8 cellular contexts compared by ENCODE assay signal in the genomic region with DNA sequence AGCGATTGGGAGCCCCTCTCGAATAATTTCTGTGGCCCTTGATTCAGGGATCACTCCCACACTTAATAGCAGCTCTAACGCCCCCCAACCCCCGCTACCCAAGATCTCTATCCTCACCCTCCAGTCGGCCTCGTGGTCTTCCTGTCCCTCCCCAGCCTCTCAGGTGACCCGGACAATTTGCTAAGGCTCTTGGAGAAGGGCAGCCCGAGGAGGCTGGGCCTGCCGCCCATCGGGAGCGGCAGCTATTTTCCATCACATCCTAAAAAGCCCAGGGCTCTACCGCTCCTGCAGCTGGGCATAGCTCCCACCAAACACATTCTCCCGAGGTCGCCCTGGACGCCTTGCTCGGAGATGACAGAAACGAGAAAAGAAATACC. TPM values are rescaled to one million over a fixed set of nuclear protein-coding genes. Genes with fewer than 3 reads are reported as not detected.
DNase-seq lines count a peak whose midpoint lies in the region; ATAC-seq and TF ChIP-seq lines count a peak whose summit lies in the region.

No MANE protein-coding gene starts in this region.

- H3K9me3 ChIP-seq in CD8-positive, alpha-beta memory T cell (ENCODE audit: low read length), result no peaks in the 10 kb centered on the region
- H3K9me3 ChIP-seq in Panc1 (ENCODE audit: control insufficient read depth, insufficient read depth, low read depth, low read length) (no peaks in the 10 kb centered on the region), esophagus muscularis mucosa (no peaks in the 10 kb centered on the region), osteoblast (ENCODE audit: low read depth, low read length) (no peaks in the 10 kb centered on the region)

- DNase-seq in CD8-positive, alpha-beta memory T cell, result no peak
- no peak for DNase-seq in Panc1 (ENCODE audit: low read depth, low spot score)
- DNase-seq in esophagus muscularis mucosa (ENCODE audit: extremely low spot score), result no peak
- no peak for DNase-seq in osteoblast (ENCODE audit: insufficient read length, low spot score, missing footprints)
- DNase-seq in GDM1 (lab: John Stamatoyannopoulos, UW), result no peak

- CTCF ChIA-PET in CD8-positive, alpha-beta memory T cell (lab: Charles Lee), result interaction anchor here (0.9 to 11.7 kb wide), 13 partner anchors 8 to 362 kb away, joined by 3 to 406 read pairs (median 7); partner anchors contain the start of gene CSRP1
- CTCF ChIA-PET in Panc1 (lab: Charles Lee), result interaction anchor here (0.5 to 3.6 kb wide), 5 partner anchors 33 to 118 kb away, joined by 3 to 110 read pairs (median 6); no protein-coding TSS in a partner anchor

- H3K36me3 ChIP-seq in CD8-positive, alpha-beta memory T cell (ENCODE audit: insufficient read depth, low read length), result no peaks in the 10 kb centered on the region
- H3K36me3 ChIP-seq in Panc1 (ENCODE audit: control insufficient read depth, insufficient read depth, low read length) (no peaks in the 10 kb centered on the region), esophagus muscularis mucosa (peaks cover 28 to 34% (median 33%) of the 10 kb centered on the region in 4 donors), osteoblast (ENCODE audit: insufficient read depth, low read length) (peaks cover 36% of the 10 kb centered on the region)

- 11% methylated on average over 8 of the region's 17 CpGs for WGBS in esophagus muscularis mucosa

- BruUV-seq in Panc1 (replicated peaks; lab: Mats Ljungman, UMichigan), result no TSS peak

- ATAC-seq in Panc1 (peak; percentile 11; the same call in 1 of the 2 replicates), GM21526 (IDR thresholded peaks at IDR 0.05; ENCODE audit: low FRiP score, unreplicated experiment) (no peak), HG03280 (IDR thresholded peaks at IDR 0.05; ENCODE audit: unreplicated experiment) (no peak), GM18498 (IDR thresholded peaks at IDR 0.05; ENCODE audit: unreplicated experiment) (no peak)

- no peak for TF ChIP-seq CTCF in Panc1 (IDR thresholded peaks at IDR 0.05)
- TF ChIP-seq CTCF in esophagus muscularis mucosa (IDR thresholded peaks at IDR 0.05), result no peak
- TF ChIP-seq CTCF in osteoblast (IDR thresholded peaks at IDR 0.05; ENCODE audit: extremely low read depth, low read depth, low read length), result no peak

- no peaks in the 10 kb centered on the region for H3K9me3 Mint-ChIP-seq in CD8-positive, alpha-beta memory T cell

- H3K4me3 ChIP-seq in CD8-positive, alpha-beta memory T cell (ENCODE audit: low read length), result peak overlapping the region; percentile 49
- peak overlapping the region; percentile 40 to 53 for H3K4me3 ChIP-seq in Panc1 (ENCODE audit: low read depth in 2 of 2, low read length in 2 of 2)
- H3K4me3 ChIP-seq in esophagus muscularis mucosa, result peak overlapping the region; percentile 36 to 55 (median 44)
- peak overlapping the region; percentile 51 for H3K4me3 ChIP-seq in osteoblast (ENCODE audit: insufficient read depth, low read length)

- POLR2A ChIA-PET in CD8-positive, alpha-beta memory T cell (lab: Charles Lee), result interaction anchor here (2.2 kb wide), 1 partner anchor 25 kb away, joined by 14 read pairs; the partner anchor contains the start of gene CSRP1
- POLR2A ChIA-PET in Panc1 (lab: Charles Lee), result interaction anchor here (1.7 kb wide), 1 partner anchor 32 kb away, joined by 14 read pairs; no protein-coding TSS in a partner anchor

- intact Hi-C loops in Panc1 (cut with micrococcal nuclease; ENCODE audit: unreplicated experiment) (no loop called here), esophagus muscularis mucosa (cut with DNase I) (loop anchor here (1.0 kb wide), 1 partner anchor 33 kb away; no protein-coding TSS in a partner anchor)

- H3K36me3 Mint-ChIP-seq in CD8-positive, alpha-beta memory T cell, result peaks cover 0 to 25% (median 2%) of the 10 kb centered on the region in 3 donors

- no peak for TF ChIP-seq POLR2A in esophagus muscularis mucosa (IDR thresholded peaks at IDR 0.05; ENCODE audit: low read depth)

- H3K27me3 Mint-ChIP-seq in CD8-positive, alpha-beta memory T cell, result peaks cover 13 to 25% of the 10 kb centered on the region in 2 donors

- peaks cover 13 to 30% (median 29%) of the 10 kb centered on the region in 3 donors for H3K4me1 Mint-ChIP-seq in CD8-positive, alpha-beta memory T cell

- peaks cover 6% of the 10 kb centered on the region for H3K27me3 ChIP-seq in CD8-positive, alpha-beta memory T cell (ENCODE audit: insufficient read depth, low read length, poor library complexity, severe bottlenecking)
- H3K27me3 ChIP-seq in Panc1 (ENCODE audit: control insufficient read depth, insufficient read depth, low read length) (no peaks in the 10 kb centered on the region), esophagus muscularis mucosa (no peaks in the 10 kb centered on the region), osteoblast (ENCODE audit: insufficient read depth, low read length) (no peaks in the 10 kb centered on the region)

- in situ Hi-C loops in Panc1 (cut with HindIII; ENCODE audit: low pct_unique_long_range_greater_than_20kb, low sequenced_read_pairs), result no loop called here

- H3K79me2 ChIP-seq in osteoblast (ENCODE audit: insufficient read depth, low read length), result no peaks in the 10 kb centered on the region

- peak overlapping the region in 1 of 8 donors; percentile 63 for H3K27ac Mint-ChIP-seq in CD8-positive, alpha-beta memory T cell

- peak overlapping the region; percentile 68 for H3K4me2 ChIP-seq in osteoblast (ENCODE audit: insufficient read depth, low read length)

- no peak overlapping the region for H2AFZ ChIP-seq in osteoblast (ENCODE audit: low read length)

- H4K20me1 ChIP-seq in osteoblast (ENCODE audit: insufficient read depth, low read length), result peaks cover 19% of the 10 kb centered on the region

- H3K27ac ChIP-seq in CD8-positive, alpha-beta memory T cell (ENCODE audit: low read depth, low read length), result peak overlapping the region; percentile 24
- H3K27ac ChIP-seq in Panc1 (ENCODE audit: low read length), result no peak overlapping the region
- peak overlapping the region; percentile 93 to 99 (median 97) for H3K27ac ChIP-seq in esophagus muscularis mucosa (replicated peaks in 1 of 4)
- H3K27ac ChIP-seq in osteoblast (ENCODE audit: low read depth, low read length), result no peak overlapping the region

- no peak for TF ChIP-seq EP300 in esophagus muscularis mucosa (IDR thresholded peaks at IDR 0.05)

- H3K4me3 Mint-ChIP-seq in CD8-positive, alpha-beta memory T cell, result peak overlapping the region; percentile 37 to 87 (median 76)

- peaks cover 18% of the 10 kb centered on the region for H3K4me1 ChIP-seq in CD8-positive, alpha-beta memory T cell (ENCODE audit: insufficient read depth, low read length)
- H3K4me1 ChIP-seq in Panc1 (ENCODE audit: control insufficient read depth, insufficient read depth, low read length) (peaks cover 14% of the 10 kb centered on the region), esophagus muscularis mucosa (peaks cover 30 to 62% (median 53%) of the 10 kb centered on the region in 4 donors), osteoblast (ENCODE audit: insufficient read depth, low read length) (peaks cover 31% of the 10 kb centered on the region)

RNA-seq across cellular contexts. Expression of gene PHLDA3, which starts 12.0 kb away (rescaled TPM):
- total RNA-seq in CD8-positive, alpha-beta memory T cell, result 10 to 100 TPM; 18.6 to 22.7 TPM
- polyA plus RNA-seq in CD8-positive, alpha-beta memory T cell, result 1.0 TPM
- 12.3 TPM for total RNA-seq in Panc1 (2021; ENCODE audit: unreplicated experiment)
- 11.3 TPM for polyA plus RNA-seq in Panc1 (2012; ENCODE audit: insufficient read length)
- 100 to 1,000 TPM in 2 of 4 donors, 10 to 100 TPM in 2; 63.5 to 158 (median 106) TPM for total RNA-seq in esophagus muscularis mucosa
- 116 and 134 TPM in 2 replicates for total RNA-seq in osteoblast

RNA-seq across cellular contexts. Expression of gene CSRP1, which starts 25.9 kb away (rescaled TPM):
- 10 to 100 TPM; 66.9 to 67.6 TPM for total RNA-seq in CD8-positive, alpha-beta memory T cell
- polyA plus RNA-seq in CD8-positive, alpha-beta memory T cell, result 65.0 TPM
- total RNA-seq in Panc1 (2021; ENCODE audit: unreplicated experiment) (94.4 TPM), esophagus muscularis mucosa (1,000 to 10,000 TPM; 3,645 to 7,984 (median 5,321) TPM), osteoblast (389 and 480 TPM in 2 replicates)
- polyA plus RNA-seq in Panc1 (2012; ENCODE audit: insufficient read length), result 136 TPM

RNA-seq across cellular contexts. Expression of gene NAV1, which starts 57.9 kb away (rescaled TPM):
- total RNA-seq in CD8-positive, alpha-beta memory T cell, result under 1 TPM; 0.77 to 0.95 TPM
- 1.8 TPM for polyA plus RNA-seq in CD8-positive, alpha-beta memory T cell
- total RNA-seq in Panc1 (2021; ENCODE audit: unreplicated experiment) (29.0 TPM), esophagus muscularis mucosa (10 to 100 TPM; 12.9 to 35.5 (median 21.9) TPM), osteoblast (47.0 and 47.1 TPM in 2 replicates)
- polyA plus RNA-seq in Panc1 (2012; ENCODE audit: insufficient read length), result 15.2 TPM

RNA-seq across cellular contexts. Expression of gene TNNI1, which starts 59.5 kb away (rescaled TPM):
- total RNA-seq in CD8-positive, alpha-beta memory T cell, result not detected
- polyA plus RNA-seq in CD8-positive, alpha-beta memory T cell, result not detected
- total RNA-seq in Panc1 (2021; ENCODE audit: unreplicated experiment), result not detected
- polyA plus RNA-seq in Panc1 (2012; ENCODE audit: insufficient read length), result not detected
- under 1 TPM in 1 of 4 donors, not detected in 3; 0.06 TPM for total RNA-seq in esophagus muscularis mucosa
- not detected in 2 replicates for total RNA-seq in osteoblast

Comparison
In these comparisons a context has a peak if more than half of its experiments do, and no peak if none do; other contexts are left out.
1. H3K27ac ChIP-seq: peak in CD8-positive, alpha-beta memory T cell (single experiment) and esophagus muscularis mucosa (4 of 4); none in Panc1 (single experiment) and osteoblast (single experiment).
2. RNA of gene NAV1, which starts 57.9 kb away (total RNA-seq): 47.0 to 47.1 TPM in osteoblast, 29.0 TPM in Panc1 (single experiment) and 12.9 to 35.5 TPM in esophagus muscularis mucosa; 0.77 to 0.95 TPM in CD8-positive, alpha-beta memory T cell; every median in the first group is over 4 times any median in the second.
3. Peak in every context shown above with its lines, with median percentiles within 50 percentile points of each other: H3K4me3 ChIP-seq.